In genomic region chr16:51401673-51402072, GRCh38 we compare ENCODE assay signal across 31 cellular contexts.
"Had no signal": no experiment of that assay in that cellular context is flagged by ENCODE, and none has a peak within 500 bp of the region (broad histone marks: within the 10 kb centered on the region; RNA-seq: fewer than 3 reads in every experiment).

No MANE protein-coding gene starts in this region.

- H3K4me1 ChIP-seq: adrenal gland, esophagus muscularis mucosa, foreskin keratinocyte, gastrocnemius medialis, heart left ventricle had no signal

- FAIRE-seq: bronchial epithelial cell had no signal

- DNase-seq: activated B cell treated with CpG ODN at 0.5 μM for 24 hours; activated CD4-positive, alpha-beta T cell treated with anti-CD3 and anti-CD28 coated beads for 48 hours; activated CD4-positive, alpha-beta T cell treated with anti-CD3 and anti-CD28 coated beads, Interleukin-2, amount 50 U/mL, for 1 hour; activated CD4-positive, alpha-beta T cell treated with anti-CD3 and anti-CD28 coated beads, Interleukin-2, amount 50 U/mL, for 48 hours; activated CD8-positive, alpha-beta memory T cell treated with anti-CD3 and anti-CD28 coated beads for 24 hours; activated CD8-positive, alpha-beta T cell treated with anti-CD3 and anti-CD28 coated beads for 36 hours; activated effector memory CD4-positive, alpha-beta T cell treated with anti-CD3 and anti-CD28 coated beads, Interleukin-2, amount 50 U/mL, for 16 hours; activated naive CD4-positive, alpha-beta T cell treated with anti-CD3 and anti-CD28 coated beads for 36 hours; activated naive CD8-positive, alpha-beta T cell treated with anti-CD3 and anti-CD28 coated beads for 36 hours; activated naive CD8-positive, alpha-beta T cell treated with anti-CD3 and anti-CD28 coated beads, Interleukin-2, amount 50 U/mL, for 24 hours; activated T-cell treated with anti-CD3 and anti-CD28 coated beads, Interleukin-2, amount 50 U/mL, for 1 hour; activated T-cell treated with anti-CD3 and anti-CD28 coated beads, Interleukin-2, amount 50 U/mL, for 48 hours; adrenal gland; amygdala; aorta; brain microvascular endothelial cell; dorsolateral prefrontal cortex; effector memory CD4-positive, alpha-beta T cell; erythroblast; foreskin keratinocyte; gastrocnemius medialis; glutamatergic neuron; heart left ventricle; T-helper 1 cell; T-helper 17 cell; T1000; WERI-Rb-1 had no signal

- H3K9me3 ChIP-seq: adrenal gland, esophagus muscularis mucosa, gastrocnemius medialis had no signal

- H3K27me3 ChIP-seq: adrenal gland, brain microvascular endothelial cell, esophagus muscularis mucosa, gastrocnemius medialis, heart left ventricle had no signal

- H3K4me3 ChIP-seq: adrenal gland, coronary artery, dorsolateral prefrontal cortex, esophagus muscularis mucosa, gastrocnemius medialis, heart left ventricle had no signal

- ATAC-seq: activated CD4-positive, CD25-positive, alpha-beta regulatory T cell treated with anti-CD3 and anti-CD28 coated beads, Interleukin-2, amount 50 U/mL, for 24 hours; activated CD8-positive, alpha-beta T cell treated with anti-CD3 and anti-CD28 coated beads for 36 hours; activated naive CD8-positive, alpha-beta T cell treated with anti-CD3 and anti-CD28 coated beads, Interleukin-2, amount 50 U/mL, for 24 hours; foreskin keratinocyte; gastrocnemius medialis; heart left ventricle; T-helper 17 cell had no signal

- H3K27ac ChIP-seq: adrenal gland, brain microvascular endothelial cell, coronary artery, dorsolateral prefrontal cortex, esophagus muscularis mucosa, foreskin keratinocyte, gastrocnemius medialis, heart left ventricle, WERI-Rb-1 had no signal

- H3K36me3 ChIP-seq: adrenal gland, brain microvascular endothelial cell, esophagus muscularis mucosa, gastrocnemius medialis, heart left ventricle, WERI-Rb-1 had no signal
